Comparison of ENCODE assay signal across 22 cellular contexts in genomic region chr1:1243807-1244191, GRCh38. TPM values are rescaled to one million over a fixed set of nuclear protein-coding genes. Genes with fewer than 3 reads are reported as not detected.
A peak's percentile ranks its signal among the peaks of the same experiment; 100 is the strongest.
DNase-seq lines count a peak whose midpoint lies in the region; ATAC-seq and TF ChIP-seq lines count a peak whose summit lies in the region.
"Had no signal": no experiment of that assay in that cellular context is flagged by ENCODE, and none has a peak within 500 bp of the region (broad histone marks: within the 10 kb centered on the region; RNA-seq: fewer than 3 reads in every experiment).

No MANE protein-coding gene starts in this region.

- no peak overlapping the region for H2AFZ ChIP-seq in neural progenitor cell (replicated peaks)

- peak; percentile 5 for DNase-seq in choroid plexus epithelial cell (ENCODE audit: low read depth)
- DNase-seq in neural progenitor cell (ENCODE audit: low spot score), result peak; percentile 41
- DNase-seq in SIG-M5 treated with dmso at 0.1 percent for 504 hours (lab: John Stamatoyannopoulos, UW; ENCODE audit: unreplicated experiment), result no peak
- no peak for DNase-seq in activated CD8-positive, alpha-beta T cell treated with anti-CD3 and anti-CD28 coated beads, Interleukin-2, amount 10 ng/mL, durations not matched to agents 7 days and 5 days
- no peak for DNase-seq in superior temporal gyrus (ENCODE audit: extremely low spot score)
- DNase-seq: activated CD4-positive, alpha-beta T cell treated with anti-CD3 and anti-CD28 coated beads for 48 hours; activated naive CD8-positive, alpha-beta T cell treated with anti-CD3 and anti-CD28 coated beads, Interleukin-2, amount 10 ng/mL, durations not matched to agents 7 days and 5 days; DND-41; endodermal cell; KG1; NCI-H2171; NCI-H526; stimulated activated CD4-positive, alpha-beta T cell treated with anti-CD3 and anti-CD28 coated beads, Interleukin-4, amount 100 ng/mL, for 1 hour; T-helper 1 cell had no signal

- POLR2A ChIA-PET in HEK293 (lab: Yijun Ruan, JAX), result no interaction called here
- POLR2A ChIA-PET in activated CD8-positive, alpha-beta T cell treated with anti-CD3 and anti-CD28 coated beads, Interleukin-2, amount 10 ng/mL, durations not matched to agents 7 days and 5 days (lab: Charles Lee), result no interaction called here

- no peak overlapping the region for H3K4me3 ChIP-seq in HEK293 (ENCODE audit: low read depth, low read length)
- H3K4me3 ChIP-seq in choroid plexus epithelial cell (ENCODE audit: low read depth, low read length), result no peak overlapping the region
- no peak overlapping the region for H3K4me3 ChIP-seq in neural progenitor cell

- H3K36me3 ChIP-seq in HEK293 (ENCODE audit: control insufficient read depth in 2 of 2, insufficient read depth in 1 of 2, low read length in 2 of 2) (no peaks in the 10 kb centered on the region), neural progenitor cell (no peaks in the 10 kb centered on the region)

- ATAC-seq in activated CD8-positive, alpha-beta T cell treated with anti-CD3 and anti-CD28 coated beads, Interleukin-2, amount 10 ng/mL, durations not matched to agents 7 days and 5 days, result no peak
- ATAC-seq: left lobe of liver had no signal

- H3K4me1 Mint-ChIP-seq in neural progenitor cell, result peaks cover 3% of the 10 kb centered on the region
- H3K4me1 Mint-ChIP-seq in activated CD8-positive, alpha-beta T cell treated with anti-CD3 and anti-CD28 coated beads, Interleukin-2, amount 10 ng/mL, durations not matched to agents 7 days and 5 days (ENCODE audit: low read depth), result no peaks in the 10 kb centered on the region
- H3K4me1 Mint-ChIP-seq: activated naive CD8-positive, alpha-beta T cell treated with anti-CD3 and anti-CD28 coated beads, Interleukin-2, amount 10 ng/mL, durations not matched to agents 7 days and 5 days; CD4-positive, alpha-beta memory T cell; endodermal cell had no signal

- no peaks in the 10 kb centered on the region for H3K9me3 Mint-ChIP-seq in neural progenitor cell
- H3K9me3 Mint-ChIP-seq in activated CD8-positive, alpha-beta T cell treated with anti-CD3 and anti-CD28 coated beads, Interleukin-2, amount 10 ng/mL, durations not matched to agents 7 days and 5 days (ENCODE audit: insufficient read depth), result no peaks in the 10 kb centered on the region
- H3K9me3 Mint-ChIP-seq: activated naive CD8-positive, alpha-beta T cell treated with anti-CD3 and anti-CD28 coated beads, Interleukin-2, amount 10 ng/mL, durations not matched to agents 7 days and 5 days; activated T-helper 2 cell treated with anti-CD3 and anti-CD28 coated beads, Interferon-gamma antibody, Interleukin-2, Interleukin-4, amounts not matched to agents 10 μg/mL and 5 μg/mL and 100 μg/mL, durations not matched to agents 14 hours and 24 hours and 36 hours; CD4-positive, alpha-beta memory T cell; endodermal cell; stimulated activated naive CD8-positive, alpha-beta T cell treated with anti-CD3 and anti-CD28 coated beads, Interleukin-15, Interleukin-2, amounts not matched to agents 100 ng/mL and 50 ng/mL, for 24 hours; type B pancreatic cell had no signal

- H3F3A ChIP-seq in neural progenitor cell (ENCODE audit: low read depth), result peaks cover 5% of the 10 kb centered on the region

- no peaks in the 10 kb centered on the region for H3K79me2 ChIP-seq in neural progenitor cell (ENCODE audit: low read depth)

- no peak overlapping the region for H3K27ac ChIP-seq in HEK293 (ENCODE audit: extremely low read depth, low read depth, low read length)
- no peak overlapping the region for H3K27ac ChIP-seq in neural progenitor cell

- H3K4me1 ChIP-seq in HEK293 (ENCODE audit: control insufficient read depth, insufficient read depth, low read length), result no peaks in the 10 kb centered on the region
- peaks cover 14% of the 10 kb centered on the region for H3K4me1 ChIP-seq in neural progenitor cell

- H3K4me2 ChIP-seq in neural progenitor cell, result no peak overlapping the region

- no peaks in the 10 kb centered on the region for H3K9me3 ChIP-seq in HEK293 (ENCODE audit: control insufficient read depth, insufficient read depth, low read depth, low read length)
- H3K9me3 ChIP-seq in neural progenitor cell (ENCODE audit: low read depth), result no peaks in the 10 kb centered on the region

- H3K9ac ChIP-seq in neural progenitor cell, result no peak overlapping the region

- no peak for TF ChIP-seq CTCF in HEK293 (tag by site-specific recombination; IDR thresholded peaks at IDR 0.05)
- TF ChIP-seq CTCF in choroid plexus epithelial cell (conservative IDR thresholded peaks at IDR 0.05; ENCODE audit: low read depth, low read length), result no peak
- TF ChIP-seq CTCF in neural progenitor cell (IDR thresholded peaks at IDR 0.05), result no peak

- peaks cover 4% of the 10 kb centered on the region for H3K27me3 Mint-ChIP-seq in neural progenitor cell (ENCODE audit: insufficient read depth, low read depth)
- H3K27me3 Mint-ChIP-seq in activated CD8-positive, alpha-beta T cell treated with anti-CD3 and anti-CD28 coated beads, Interleukin-2, amount 10 ng/mL, durations not matched to agents 7 days and 5 days (ENCODE audit: low read depth), result peaks cover 6% of the 10 kb centered on the region
- H3K27me3 Mint-ChIP-seq: CD4-positive, alpha-beta memory T cell; stimulated activated naive CD8-positive, alpha-beta T cell treated with anti-CD3 and anti-CD28 coated beads, Interleukin-15, Interleukin-2, amounts not matched to agents 100 ng/mL and 50 ng/mL, for 24 hours had no signal

- no peaks in the 10 kb centered on the region for H3K36me3 Mint-ChIP-seq in neural progenitor cell
- no peaks in the 10 kb centered on the region for H3K36me3 Mint-ChIP-seq in activated CD8-positive, alpha-beta T cell treated with anti-CD3 and anti-CD28 coated beads, Interleukin-2, amount 10 ng/mL, durations not matched to agents 7 days and 5 days (ENCODE audit: low read depth)
- H3K36me3 Mint-ChIP-seq: activated naive CD8-positive, alpha-beta T cell treated with anti-CD3 and anti-CD28 coated beads, Interleukin-2, amount 10 ng/mL, durations not matched to agents 7 days and 5 days; CD4-positive, alpha-beta memory T cell; type B pancreatic cell had no signal

- H3K27me3 ChIP-seq in neural progenitor cell, result peaks cover 30% of the 10 kb centered on the region

- CTCF ChIA-PET in HEK293 (lab: Yijun Ruan, JAX), result no interaction called here
- CTCF ChIA-PET in activated CD8-positive, alpha-beta T cell treated with anti-CD3 and anti-CD28 coated beads, Interleukin-2, amount 10 ng/mL, durations not matched to agents 7 days and 5 days (lab: Charles Lee), result no interaction called here

- peaks cover 19% of the 10 kb centered on the region for H4K20me1 ChIP-seq in neural progenitor cell (ENCODE audit: low read depth)

- H3K4me3 Mint-ChIP-seq in neural progenitor cell, result no peak overlapping the region
- no peak overlapping the region for H3K4me3 Mint-ChIP-seq in activated CD8-positive, alpha-beta T cell treated with anti-CD3 and anti-CD28 coated beads, Interleukin-2, amount 10 ng/mL, durations not matched to agents 7 days and 5 days
- H3K4me3 Mint-ChIP-seq: activated naive CD8-positive, alpha-beta T cell treated with anti-CD3 and anti-CD28 coated beads, Interleukin-2, amount 10 ng/mL, durations not matched to agents 7 days and 5 days; CD4-positive, alpha-beta memory T cell; endodermal cell; stimulated activated naive CD8-positive, alpha-beta T cell treated with anti-CD3 and anti-CD28 coated beads, Interleukin-15, Interleukin-2, amounts not matched to agents 100 ng/mL and 50 ng/mL, for 24 hours; type B pancreatic cell had no signal

- H3K27ac Mint-ChIP-seq in neural progenitor cell, result no peak overlapping the region
- no peak overlapping the region for H3K27ac Mint-ChIP-seq in activated CD8-positive, alpha-beta T cell treated with anti-CD3 and anti-CD28 coated beads, Interleukin-2, amount 10 ng/mL, durations not matched to agents 7 days and 5 days
- H3K27ac Mint-ChIP-seq: activated naive CD8-positive, alpha-beta T cell treated with anti-CD3 and anti-CD28 coated beads, Interleukin-2, amount 10 ng/mL, durations not matched to agents 7 days and 5 days; activated T-helper 2 cell treated with anti-CD3 and anti-CD28 coated beads, Interferon-gamma antibody, Interleukin-2, Interleukin-4, amounts not matched to agents 10 μg/mL and 5 μg/mL and 100 μg/mL, durations not matched to agents 14 hours and 24 hours and 36 hours; CD4-positive, alpha-beta memory T cell; endodermal cell; progenitor cell of endocrine pancreas; stimulated activated naive CD8-positive, alpha-beta T cell treated with anti-CD3 and anti-CD28 coated beads, Interleukin-15, Interleukin-2, amounts not matched to agents 100 ng/mL and 50 ng/mL, for 24 hours; type B pancreatic cell had no signal

TF ChIP-seq in HEK293, 187 proteins besides CTCF, POLR2A, EP300 and RAD21:
- TF ChIP-seq ZIC2 (tag by site-specific recombination; IDR thresholded peaks at IDR 0.05), result 0 out of 2 replicates have a peak, but pooled peaks have one; percentile 29
- no peak for TF ChIP-seq ZNF132 (tag by site-specific recombination; IDR thresholded peaks at IDR 0.05; ENCODE audit: borderline replicate concordance)
- TF ChIP-seq BCL11A (tag by site-specific recombination; IDR thresholded peaks at IDR 0.05; ENCODE audit: low read depth), result peak; percentile 26; the same call in 1 of the 2 replicates
- TF ChIP-seq BCL11B (tag by site-specific recombination; IDR thresholded peaks at IDR 0.05; ENCODE audit: low read depth), result 0 out of 2 replicates have a peak, but pooled peaks have one; percentile 6

RNA-seq across cellular contexts. Expression of gene C1QTNF12, which starts 2.7 kb away (rescaled TPM):
- 0.28 and 2.1 TPM in 2 replicates for total RNA-seq in neural progenitor cell (ENCODE audit: low replicate concordance)
- 1 to 10 TPM; 1.8 to 2.2 TPM for total RNA-seq in activated CD8-positive, alpha-beta T cell treated with anti-CD3 and anti-CD28 coated beads, Interleukin-2, amount 10 ng/mL, durations not matched to agents 7 days and 5 days
- total RNA-seq: H4 had no signal

RNA-seq across cellular contexts. Expression of gene B3GALT6, which starts 11.8 kb away (rescaled TPM):
- 15.8 and 32.4 TPM in 2 replicates for total RNA-seq in neural progenitor cell (ENCODE audit: low replicate concordance)
- 10 to 100 TPM; 21.2 to 22.4 TPM for total RNA-seq in activated CD8-positive, alpha-beta T cell treated with anti-CD3 and anti-CD28 coated beads, Interleukin-2, amount 10 ng/mL, durations not matched to agents 7 days and 5 days

RNA-seq across cellular contexts. Expression of gene SDF4, which starts 12.0 kb away (rescaled TPM):
- total RNA-seq in neural progenitor cell (ENCODE audit: low replicate concordance), result 16.6 and 43.4 TPM in 2 replicates
- total RNA-seq in activated CD8-positive, alpha-beta T cell treated with anti-CD3 and anti-CD28 coated beads, Interleukin-2, amount 10 ng/mL, durations not matched to agents 7 days and 5 days, result 10 to 100 TPM; 96.9 to 99.3 TPM

RNA-seq across cellular contexts. Expression of gene TNFRSF4, which starts 29.8 kb away (rescaled TPM):
- total RNA-seq in neural progenitor cell (ENCODE audit: low replicate concordance), result 0.09 TPM in 1 of 2 replicates, not detected in the other
- 1 to 10 TPM; 1.6 to 2.9 TPM for total RNA-seq in activated CD8-positive, alpha-beta T cell treated with anti-CD3 and anti-CD28 coated beads, Interleukin-2, amount 10 ng/mL, durations not matched to agents 7 days and 5 days
- total RNA-seq: H4 had no signal

RNA-seq across cellular contexts. Expression of gene UBE2J2, which starts 29.9 kb away (rescaled TPM):
- total RNA-seq in neural progenitor cell (ENCODE audit: low replicate concordance), result 32.9 and 39.2 TPM in 2 replicates
- 10 to 100 TPM; 62.3 to 67.5 TPM for total RNA-seq in activated CD8-positive, alpha-beta T cell treated with anti-CD3 and anti-CD28 coated beads, Interleukin-2, amount 10 ng/mL, durations not matched to agents 7 days and 5 days

Comparison
In these comparisons a context has a peak if more than half of its experiments do, and no peak if none do; other contexts are left out.
1. DNase-seq: peak in choroid plexus epithelial cell (single experiment) and neural progenitor cell (single experiment); none in SIG-M5 treated with dmso at 0.1 percent for 504 hours (single experiment), activated CD8-positive, alpha-beta T cell treated with anti-CD3 and anti-CD28 coated beads, Interleukin-2, amount 10 ng/mL, durations not matched to agents 7 days and 5 days (single experiment) and superior temporal gyrus (single experiment).